ENCODE assay signal across 15 cellular contexts in genomic region chr7:148727501-148728278, GRCh38. TPM values are rescaled to one million over a fixed set of nuclear protein-coding genes. Genes with fewer than 3 reads are reported as not detected.
DNase-seq lines count a peak whose midpoint lies in the region; ATAC-seq, FAIRE-seq and TF ChIP-seq lines count a peak whose summit lies in the region.
"Had no signal": no experiment of that assay in that cellular context is flagged by ENCODE, and none has a peak within 500 bp of the region (broad histone marks: within the 10 kb centered on the region; RNA-seq: fewer than 3 reads in every experiment).

No MANE protein-coding gene starts in this region.

- peaks cover 84% of the 10 kb centered on the region for H4K20me1 ChIP-seq in SK-N-SH (ENCODE audit: insufficient read depth)

- peaks cover 100% of the 10 kb centered on the region for H3K79me2 ChIP-seq in SK-N-SH (ENCODE audit: insufficient read depth)

- H3K27ac Mint-ChIP-seq in activated T-helper 1 cell treated with anti-CD3 and anti-CD28 coated beads, Interleukin-12 subunit alpha, Interleukin-12 subunit beta, Interleukin-2, Interleukin-4 antibody, amounts not matched to agents 30 ng/mL and 10 ng/mL and 1 ng/mL, durations not matched to agents 14 hours and 24 hours and 36 hours: peak overlapping the region; percentile 79
- peak overlapping the region; percentile 2 to 76 (median 19) for H3K27ac Mint-ChIP-seq in naive thymus-derived CD4-positive, alpha-beta T cell

- H3K27me3 ChIP-seq in SK-N-SH (ENCODE audit: insufficient read depth): no peaks in the 10 kb centered on the region
- no peaks in the 10 kb centered on the region for H3K27me3 ChIP-seq in naive thymus-derived CD4-positive, alpha-beta T cell (ENCODE audit: control insufficient read depth in 2 of 2, insufficient read depth in 2 of 2, low read length in 2 of 2)
- H3K27me3 ChIP-seq: colonic mucosa, Peyer's patch, sigmoid colon had no signal

- peaks cover 12 to 14% of the 10 kb centered on the region in 2 experiments; a peak in 3 of 4 replicates for H3K4me1 ChIP-seq in SK-N-SH (ENCODE audit: control insufficient read depth in 1 of 2, insufficient read depth in 2 of 2, low read depth in 1 of 2, low read length in 1 of 2)
- H3K4me1 ChIP-seq in naive thymus-derived CD4-positive, alpha-beta T cell (ENCODE audit: control insufficient read depth in 2 of 2, insufficient read depth in 2 of 2, low read length in 2 of 2): peaks cover 36 to 40% of the 10 kb centered on the region in 2 donors
- H3K4me1 ChIP-seq: colonic mucosa had no signal

- peak; percentile 45 for FAIRE-seq in GM19239 (lab: Jason Lieb, UNC)

- TF ChIP-seq CTCF in SK-N-SH (IDR thresholded peaks at IDR 0.05): no peak

- peaks cover 60% of the 10 kb centered on the region for H3K4me1 Mint-ChIP-seq in activated T-helper 1 cell treated with anti-CD3 and anti-CD28 coated beads, Interleukin-12 subunit alpha, Interleukin-12 subunit beta, Interleukin-2, Interleukin-4 antibody, amounts not matched to agents 30 ng/mL and 10 ng/mL and 1 ng/mL, durations not matched to agents 14 hours and 24 hours and 36 hours (ENCODE audit: low read depth)
- peaks cover 56 to 84% (median 77%) of the 10 kb centered on the region in 7 donors for H3K4me1 Mint-ChIP-seq in naive thymus-derived CD4-positive, alpha-beta T cell

- CTCF ChIA-PET in SK-N-SH (lab: Yijun Ruan, JAX): interaction anchor here (1.0 to 1.8 kb wide), 2 partner anchors 9 to 19 kb away, joined by 4 to 6 read pairs; no protein-coding TSS in a partner anchor
- CTCF ChIA-PET in naive thymus-derived CD4-positive, alpha-beta T cell (lab: Charles Lee): no interaction called here

- no peaks in the 10 kb centered on the region for H3K27me3 Mint-ChIP-seq in activated T-helper 1 cell treated with anti-CD3 and anti-CD28 coated beads, Interleukin-12 subunit alpha, Interleukin-12 subunit beta, Interleukin-2, Interleukin-4 antibody, amounts not matched to agents 30 ng/mL and 10 ng/mL and 1 ng/mL, durations not matched to agents 14 hours and 24 hours and 36 hours (ENCODE audit: insufficient read depth)
- no peaks in the 10 kb centered on the region for H3K27me3 Mint-ChIP-seq in naive thymus-derived CD4-positive, alpha-beta T cell

- H2AFZ ChIP-seq in SK-N-SH (ENCODE audit: low read depth): no peak overlapping the region

- TF ChIP-seq EP300 in SK-N-SH (IDR thresholded peaks at IDR 0.05; ENCODE audit: borderline replicate concordance in 1 of 2, low read depth in 1 of 2, low read length in 1 of 2): no peak

- H3K9ac ChIP-seq in SK-N-SH: no peak overlapping the region

- peak overlapping the region; percentile 28 for H3K4me3 Mint-ChIP-seq in activated T-helper 1 cell treated with anti-CD3 and anti-CD28 coated beads, Interleukin-12 subunit alpha, Interleukin-12 subunit beta, Interleukin-2, Interleukin-4 antibody, amounts not matched to agents 30 ng/mL and 10 ng/mL and 1 ng/mL, durations not matched to agents 14 hours and 24 hours and 36 hours
- H3K4me3 Mint-ChIP-seq in naive thymus-derived CD4-positive, alpha-beta T cell: peak overlapping the region in 9 of 10 donors; percentile 0 to 52 (median 25)

- POLR2A ChIA-PET in SK-N-SH (lab: Yijun Ruan, JAX): no interaction called here
- POLR2A ChIA-PET in naive thymus-derived CD4-positive, alpha-beta T cell (lab: Charles Lee): interaction anchor here (0.6 to 0.9 kb wide), 3 partner anchors 18 to 133 kb away, joined by 3 read pairs; no protein-coding TSS in a partner anchor

- no peak for TF ChIP-seq RAD21 in SK-N-SH (IDR thresholded peaks at IDR 0.05; ENCODE audit: low read length)

- ATAC-seq in SK-N-SH treated with all-trans-retinoic acid at 6 μM for 48 hours (no peak), HG03378 (IDR thresholded peaks at IDR 0.05; ENCODE audit: unreplicated experiment) (no peak)
- no peak for ATAC-seq in naive thymus-derived CD4-positive, alpha-beta T cell
- ATAC-seq: left ventricle myocardium superior had no signal

- peaks cover 6% of the 10 kb centered on the region for H3F3A ChIP-seq in SK-N-SH (replicated peaks; ENCODE audit: insufficient read depth)

- no peak for DNase-seq in SK-N-SH
- no peak for DNase-seq in GM19239 (ENCODE audit: insufficient read length, low spot score)
- DNase-seq in activated T-helper 1 cell treated with anti-CD3 and anti-CD28 coated beads, Interleukin-12 subunit alpha, Interleukin-12 subunit beta, Interleukin-2, Interleukin-4 antibody, amounts not matched to agents 30 ng/mL and 10 ng/mL and 1 ng/mL, durations not matched to agents 14 hours and 24 hours and 36 hours (ENCODE audit: low spot score): peak; percentile 9
- DNase-seq in naive thymus-derived CD4-positive, alpha-beta T cell: no peak
- DNase-seq in LoVo (ENCODE audit: low spot score): no peak
- DNase-seq in medulla oblongata (ENCODE audit: extremely low spot score): no peak
- DNase-seq: colonic mucosa, left ventricle myocardium superior, NCI-H187, NCI-H524, Peyer's patch, sigmoid colon had no signal

- H3K36me3 Mint-ChIP-seq in activated T-helper 1 cell treated with anti-CD3 and anti-CD28 coated beads, Interleukin-12 subunit alpha, Interleukin-12 subunit beta, Interleukin-2, Interleukin-4 antibody, amounts not matched to agents 30 ng/mL and 10 ng/mL and 1 ng/mL, durations not matched to agents 14 hours and 24 hours and 36 hours (ENCODE audit: low read depth): peaks cover 17% of the 10 kb centered on the region
- peaks cover 0 to 23% (median 11%) of the 10 kb centered on the region in 5 donors for H3K36me3 Mint-ChIP-seq in naive thymus-derived CD4-positive, alpha-beta T cell

- peaks cover 25% of the 10 kb centered on the region in 2 experiments for H3K36me3 ChIP-seq in SK-N-SH (replicated peaks in 1 of 2; ENCODE audit: control insufficient read depth in 1 of 2, insufficient read depth in 2 of 2, low read length in 1 of 2)
- H3K36me3 ChIP-seq in naive thymus-derived CD4-positive, alpha-beta T cell (ENCODE audit: control insufficient read depth in 2 of 3, insufficient read depth in 3 of 3, low read length in 3 of 3): peaks cover 5 to 26% (median 11%) of the 10 kb centered on the region in 3 experiments
- H3K36me3 ChIP-seq: colonic mucosa had no signal

- no peak overlapping the region for H3K27ac ChIP-seq in SK-N-SH (ENCODE audit: low read depth in 2 of 2, low read length in 1 of 2)
- no peak overlapping the region for H3K27ac ChIP-seq in naive thymus-derived CD4-positive, alpha-beta T cell (ENCODE audit: low read depth, low read length)
- H3K27ac ChIP-seq: 22Rv1, colonic mucosa, Peyer's patch, sigmoid colon had no signal

- H3K9me3 Mint-ChIP-seq in activated T-helper 1 cell treated with anti-CD3 and anti-CD28 coated beads, Interleukin-12 subunit alpha, Interleukin-12 subunit beta, Interleukin-2, Interleukin-4 antibody, amounts not matched to agents 30 ng/mL and 10 ng/mL and 1 ng/mL, durations not matched to agents 14 hours and 24 hours and 36 hours: no peaks in the 10 kb centered on the region
- H3K9me3 Mint-ChIP-seq in naive thymus-derived CD4-positive, alpha-beta T cell: no peaks in the 10 kb centered on the region

- no peak overlapping the region for H3K4me2 ChIP-seq in SK-N-SH

- intact Hi-C loops in activated T-helper 1 cell treated with anti-CD3 and anti-CD28 coated beads, Interleukin-12 subunit alpha, Interleukin-12 subunit beta, Interleukin-2, Interleukin-4 antibody, amounts not matched to agents 30 ng/mL and 10 ng/mL and 1 ng/mL, durations not matched to agents 14 hours and 24 hours and 36 hours (cut with micrococcal nuclease): loop anchor here (1.0 to 2.0 kb wide), 2 partner anchors 27 to 31 kb away; no protein-coding TSS in a partner anchor
- intact Hi-C loops in naive thymus-derived CD4-positive, alpha-beta T cell (cut with micrococcal nuclease): loop anchor here in 1 of 2 donors (2.0 kb wide), 1 partner anchor 29 kb away; the partner anchor contains the start of gene CUL1

- no peak overlapping the region for H3K4me3 ChIP-seq in SK-N-SH (ENCODE audit: low read depth in 2 of 2, low read length in 1 of 2)
- no peak overlapping the region for H3K4me3 ChIP-seq in naive thymus-derived CD4-positive, alpha-beta T cell (ENCODE audit: low read length)
- H3K4me3 ChIP-seq: colonic mucosa, Peyer's patch, sigmoid colon had no signal

- no peaks in the 10 kb centered on the region for H3K9me3 ChIP-seq in SK-N-SH
- no peaks in the 10 kb centered on the region for H3K9me3 ChIP-seq in naive thymus-derived CD4-positive, alpha-beta T cell (ENCODE audit: control insufficient read depth in 2 of 3, low read length in 3 of 3)
- H3K9me3 ChIP-seq: colonic mucosa, Peyer's patch, sigmoid colon had no signal

- 96% methylated on average over 11 of the region's 11 CpGs for WGBS in SK-N-SH (ENCODE audit: low lambda C conversion rate)

- no peaks in the 10 kb centered on the region for H3K9me2 ChIP-seq in SK-N-SH

TF ChIP-seq in SK-N-SH, 30 proteins besides CTCF, POLR2A, EP300 and RAD21 (continues in another document):
- TF ChIP-seq IRF3 (IDR thresholded peaks at IDR 0.05; ENCODE audit: low read depth, low read length) (no peak), JUND (IDR thresholded peaks at IDR 0.05) (no peak)

TF ChIP-seq in SK-N-SH treated with all-trans-retinoic acid at 6 μM for 48 hours, 23 proteins besides CTCF, POLR2A, EP300 and RAD21:
- TF ChIP-seq CSDC2 (CRISPR knock-in tag; IDR thresholded peaks at IDR 0.05): no peak
TF ChIP-seq in SK-N-SH treated with all-trans-retinoic acid at 6 μM for 48 hours: peak in this region for 0.

RNA-seq across cellular contexts. Expression of gene CUL1, which starts 29.0 kb away (rescaled TPM):
- 45.2 and 50.0 TPM in 2 replicates for polyA plus RNA-seq in SK-N-SH (2012; rRNA removed)
- 56.0 and 56.7 TPM in 2 replicates for polyA plus RNA-seq in SK-N-SH (2012; cell fraction: cytosol; rRNA removed)
- polyA plus RNA-seq in SK-N-SH (2012; cell fraction: nucleus; rRNA removed): 30.2 and 49.4 TPM in 2 replicates
- 79.3 and 81.3 TPM in 2 replicates for total RNA-seq in activated T-helper 1 cell treated with anti-CD3 and anti-CD28 coated beads, Interleukin-12 subunit alpha, Interleukin-12 subunit beta, Interleukin-2, Interleukin-4 antibody, amounts not matched to agents 30 ng/mL and 10 ng/mL and 1 ng/mL, durations not matched to agents 14 hours and 24 hours and 36 hours
- total RNA-seq in naive thymus-derived CD4-positive, alpha-beta T cell: 10 to 100 TPM; 39.0 to 68.7 (median 53.6) TPM
- 10 to 100 TPM; 41.7 to 74.0 TPM for polyA plus RNA-seq in naive thymus-derived CD4-positive, alpha-beta T cell
